8 cellular contexts compared by ENCODE assay signal in genomic region chr9:97696823-97697601, GRCh38.
DNase-seq lines count a peak whose midpoint lies in the region; ATAC-seq and TF ChIP-seq lines count a peak whose summit lies in the region.

XPA (minus strand) TSS chr9:97697340; CDS start chr9:97697292, 48 bp downstream.

- no peak for TF ChIP-seq CTCF in AG09319 (IDR thresholded peaks at IDR 0.05; ENCODE audit: low read depth, low read length)

- peak; percentile 90 for ATAC-seq in GM19023 (IDR thresholded peaks at IDR 0.05; ENCODE audit: unreplicated experiment)
- peak; percentile 93 for ATAC-seq in HG03196 (IDR thresholded peaks at IDR 0.05; ENCODE audit: unreplicated experiment)

- DNase-seq in AG09319 (ENCODE audit: extremely low read depth, low read depth) (peak; percentile 74), NCI-H345 (lab: John Stamatoyannopoulos, UW) (peak; percentile 97), islet precursor cell (peak; percentile 99)
- DNase-seq in activated CD4-positive, CD25-positive, alpha-beta regulatory T cell treated with anti-CD3 and anti-CD28 coated beads, Interleukin-2, amount 50 U/mL, for 16 hours (ENCODE audit: low read depth, low spot score): peak; percentile 92
- DNase-seq in central memory CD4-positive, alpha-beta T cell: peak; percentile 97
- DNase-seq in stimulated activated CD4-positive, alpha-beta T cell treated with anti-CD3 and anti-CD28 coated beads, Interleukin-12 subunit alpha, Interleukin-12 subunit beta, amount 100 ng/mL, for 4 hours: peak; percentile 96

Comparison
In these comparisons a context has a peak if more than half of its experiments do, and no peak if none do; other contexts are left out.
1. Peak in every context shown above with its lines: DNase-seq and ATAC-seq.